In the genomic region with DNA sequence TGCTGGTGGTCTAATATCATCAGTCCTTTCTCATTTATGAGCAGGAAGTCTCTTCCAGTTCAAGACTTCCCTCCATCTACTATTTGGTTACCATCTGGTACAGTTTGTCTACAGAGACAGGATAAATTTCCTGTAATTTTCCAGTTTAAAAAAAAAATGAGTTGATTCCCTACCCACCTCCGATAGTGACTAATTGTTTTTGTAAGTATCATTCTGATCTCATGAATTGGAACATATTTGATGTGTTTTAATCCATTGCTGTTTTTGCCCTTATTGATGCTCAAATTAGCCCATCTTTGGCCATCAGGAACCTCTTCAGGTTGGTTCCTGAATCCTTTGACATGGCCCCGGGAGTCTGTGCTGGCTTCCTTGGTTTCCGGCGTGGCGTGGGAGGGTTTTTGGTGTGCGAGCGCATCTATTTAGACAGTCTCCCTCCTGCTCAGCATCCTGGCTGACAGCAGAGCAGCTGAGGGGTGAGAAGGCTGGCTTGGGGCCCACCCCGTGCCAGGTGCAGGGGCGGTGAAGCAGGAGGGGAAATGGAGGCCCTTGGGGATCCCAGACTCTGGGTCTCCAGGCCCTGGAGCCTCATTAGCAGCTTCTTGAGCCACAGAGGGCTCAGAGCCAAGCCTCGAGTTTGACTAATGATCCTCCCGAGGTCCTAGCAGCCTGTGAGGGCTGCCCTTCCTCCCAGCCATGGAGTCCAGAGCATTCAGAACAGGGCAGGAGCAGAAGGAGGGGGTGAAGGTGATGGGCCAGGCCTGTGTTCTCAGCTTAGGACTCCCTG, we compare ENCODE assay signal across 14 cellular contexts. TPM values are rescaled to one million over a fixed set of nuclear protein-coding genes. Genes with fewer than 3 reads are reported as not detected.
DNase-seq lines count a peak whose midpoint lies in the region; ATAC-seq, FAIRE-seq and TF ChIP-seq lines count a peak whose summit lies in the region.
"Had no signal": no experiment of that assay in that cellular context is flagged by ENCODE, and none has a peak within 500 bp of the region (broad histone marks: within the 10 kb centered on the region; RNA-seq: fewer than 3 reads in every experiment).

No MANE protein-coding gene starts in this region.

- peaks cover 4% of the 10 kb centered on the region for H3K4me1 Mint-ChIP-seq in endodermal cell

- H3K9me3 Mint-ChIP-seq in endodermal cell = no peaks in the 10 kb centered on the region
- H3K9me3 Mint-ChIP-seq: activated CD4-positive, alpha-beta T cell treated with anti-CD3 and anti-CD28 coated beads, Interleukin-2, amount 10 ng/mL, durations not matched to agents 24 days and 14 days; activated T-helper 2 cell treated with anti-CD3 and anti-CD28 coated beads, Interferon-gamma antibody, Interleukin-2, Interleukin-4, amounts not matched to agents 10 μg/mL and 5 μg/mL and 100 μg/mL, durations not matched to agents 14 hours and 24 hours and 36 hours; naive B cell had no signal

- intact Hi-C loops in left ventricle myocardium superior (cut with micrococcal nuclease) (no loop called here), cardiac septum (cut with DNase I) (no loop called here)

- ATAC-seq in left ventricle myocardium superior (peak; percentile 18), HG02885 (IDR thresholded peaks at IDR 0.05; ENCODE audit: poor library complexity, unreplicated experiment) (no peak), HG02970 (IDR thresholded peaks at IDR 0.05; ENCODE audit: low FRiP score, unreplicated experiment) (no peak)
- ATAC-seq: right lobe of liver had no signal

- H3K9me3 ChIP-seq in endodermal cell (ENCODE audit: control insufficient read depth, low read length) = no peaks in the 10 kb centered on the region
- H3K9me3 ChIP-seq: right lobe of liver, suprapubic skin had no signal

- no peaks in the 10 kb centered on the region for H3K36me3 Mint-ChIP-seq in endodermal cell (ENCODE audit: low read depth)
- H3K36me3 Mint-ChIP-seq: naive B cell had no signal

- no peak overlapping the region for H3K4me3 Mint-ChIP-seq in endodermal cell
- H3K4me3 Mint-ChIP-seq: activated CD4-positive, alpha-beta T cell treated with anti-CD3 and anti-CD28 coated beads, Interleukin-2, amount 10 ng/mL, durations not matched to agents 24 days and 14 days; naive B cell had no signal

- no peak overlapping the region for H3K9ac ChIP-seq in endodermal cell (ENCODE audit: extremely low read depth, low read length, poor library complexity, severe bottlenecking)

- no peak overlapping the region for H3K27ac ChIP-seq in endodermal cell (ENCODE audit: low read depth, low read length)
- H3K27ac ChIP-seq: right lobe of liver, suprapubic skin had no signal

- 58 to 94% methylated on average over 2 to 11 of the region's 11 CpGs for WGBS in endodermal cell (ENCODE audit: insufficient coverage in 1 of 2, insufficient read length in 1 of 2), 2 experiments

- TF ChIP-seq CTCF in fibroblast of pulmonary artery (IDR thresholded peaks at IDR 0.05; ENCODE audit: low read length, missing control alignments) = no peak
- TF ChIP-seq CTCF in endodermal cell (conservative IDR thresholded peaks at IDR 0.05) = no peak

- H3K4me3 ChIP-seq in fibroblast of pulmonary artery (replicated peaks; ENCODE audit: low read depth, low read length) = no peak overlapping the region
- no peak overlapping the region for H3K4me3 ChIP-seq in endodermal cell (ENCODE audit: low read length)
- H3K4me3 ChIP-seq: right lobe of liver, suprapubic skin had no signal

- no peak overlapping the region for H3K27ac Mint-ChIP-seq in endodermal cell
- H3K27ac Mint-ChIP-seq: activated CD4-positive, alpha-beta T cell treated with anti-CD3 and anti-CD28 coated beads, Interleukin-2, amount 10 ng/mL, durations not matched to agents 24 days and 14 days; activated T-helper 2 cell treated with anti-CD3 and anti-CD28 coated beads, Interferon-gamma antibody, Interleukin-2, Interleukin-4, amounts not matched to agents 10 μg/mL and 5 μg/mL and 100 μg/mL, durations not matched to agents 14 hours and 24 hours and 36 hours had no signal

- H3K27me3 Mint-ChIP-seq in endodermal cell (ENCODE audit: insufficient read depth) = no peaks in the 10 kb centered on the region
- H3K27me3 Mint-ChIP-seq: naive B cell had no signal

- no peaks in the 10 kb centered on the region for H3K4me1 ChIP-seq in endodermal cell (ENCODE audit: control insufficient read depth, insufficient read depth, low read length)

- no peaks in the 10 kb centered on the region for H3K27me3 ChIP-seq in endodermal cell (ENCODE audit: control insufficient read depth, insufficient read depth, low read length, poor library complexity, severe bottlenecking)
- H3K27me3 ChIP-seq: right lobe of liver, suprapubic skin had no signal

- peaks cover 3% of the 10 kb centered on the region for H3K36me3 ChIP-seq in endodermal cell (ENCODE audit: control insufficient read depth, insufficient read depth, low read length)
- H3K36me3 ChIP-seq: suprapubic skin had no signal

- DNase-seq in left ventricle myocardium superior (no peak), cardiac septum (ENCODE audit: low spot score) (no peak), NCI-H446 treated with DMSO at 0.1 percent for 48 hours (lab: John Stamatoyannopoulos, UW) (peak; percentile 98), fibroblast of pulmonary artery (ENCODE audit: low read depth) (peak; percentile 46), endodermal cell (no peak), frontal cortex (ENCODE audit: low spot score in 2 of 2) (no peak)
- DNase-seq: activated CD4-positive, alpha-beta T cell treated with anti-CD3 and anti-CD28 coated beads, Interleukin-2, amount 10 ng/mL, durations not matched to agents 24 days and 14 days; naive B cell had no signal

- no peak for FAIRE-seq in frontal cortex (lab: Jason Lieb, UNC)

RNA-seq across cellular contexts. Expression of a gene that starts 6.8 kb away (rescaled TPM):
- total RNA-seq in left ventricle myocardium superior = not detected
- total RNA-seq in cardiac septum = not detected
- total RNA-seq in endodermal cell = 1 to 10 TPM; 1.6 to 1.7 TPM
- polyA plus RNA-seq in endodermal cell (2013, experiment 1 of 2) = not detected
- polyA plus RNA-seq in endodermal cell (2013, experiment 2 of 2) = not detected
- not detected for total RNA-seq in frontal cortex
- total RNA-seq: activated CD4-positive, alpha-beta T cell treated with anti-CD3 and anti-CD28 coated beads, Interleukin-2, amount 10 ng/mL, durations not matched to agents 24 days and 14 days; activated T-helper 2 cell treated with anti-CD3 and anti-CD28 coated beads, Interferon-gamma antibody, Interleukin-2, Interleukin-4, amounts not matched to agents 10 μg/mL and 5 μg/mL and 100 μg/mL, durations not matched to agents 14 hours and 24 hours and 36 hours; kidney epithelial cell had no signal

RNA-seq across cellular contexts. Expression of a gene that starts 18.6 kb away (rescaled TPM):
- 4.6 TPM for total RNA-seq in left ventricle myocardium superior
- total RNA-seq in cardiac septum = 3.0 TPM
- total RNA-seq in endodermal cell = 1 to 10 TPM; 2.4 to 2.7 TPM
- polyA plus RNA-seq in endodermal cell (2013, experiment 1 of 2) = 2.1 TPM
- polyA plus RNA-seq in endodermal cell (2013, experiment 2 of 2) = 1.7 TPM
- 0.82 TPM for total RNA-seq in frontal cortex

RNA-seq across cellular contexts. Expression of a gene that starts 42.7 kb away (rescaled TPM):
- 2.5 TPM for total RNA-seq in left ventricle myocardium superior
- total RNA-seq in cardiac septum = 4.0 TPM
- 10 to 100 TPM; 17.5 to 21.5 TPM for total RNA-seq in endodermal cell
- 12.3 TPM for polyA plus RNA-seq in endodermal cell (2013, experiment 1 of 2)
- polyA plus RNA-seq in endodermal cell (2013, experiment 2 of 2) = 14.8 TPM
- total RNA-seq in frontal cortex = 8.6 TPM

Comparison
In these comparisons a context has a peak if more than half of its experiments do, and no peak if none do; other contexts are left out.
1. DNase-seq: peak in NCI-H446 treated with DMSO at 0.1 percent for 48 hours (single experiment) and fibroblast of pulmonary artery (single experiment); none in left ventricle myocardium superior (single experiment), cardiac septum (single experiment), endodermal cell (single experiment) and frontal cortex (0 of 2).